ENCODE assay signal across 28 cellular contexts in genomic region chr5:175094461-175094860, GRCh38.
DNase-seq lines count a peak whose midpoint lies in the region; ATAC-seq and TF ChIP-seq lines count a peak whose summit lies in the region.
"Had no signal": no experiment of that assay in that cellular context is flagged by ENCODE, and none has a peak within 500 bp of the region (broad histone marks: within the 10 kb centered on the region; RNA-seq: fewer than 3 reads in every experiment).

No MANE protein-coding gene starts in this region.

- no peak overlapping the region for H4K91ac ChIP-seq in trophoblast cell (ENCODE audit: low read depth, low read length)

- H4K8ac ChIP-seq in trophoblast cell (ENCODE audit: low read depth, low read length), result no peak overlapping the region

- H3K79me1 ChIP-seq in trophoblast cell (ENCODE audit: low read length), result no peaks in the 10 kb centered on the region

- H2AFZ ChIP-seq in trophoblast cell (ENCODE audit: insufficient read depth, low read length, poor library complexity) (no peak overlapping the region), smooth muscle cell (ENCODE audit: low read depth) (no peak overlapping the region)

- no peaks in the 10 kb centered on the region for H3K36me3 ChIP-seq in trophoblast cell (ENCODE audit: control insufficient read depth in 1 of 2, insufficient read depth in 2 of 2, low read length in 2 of 2)
- no peaks in the 10 kb centered on the region for H3K36me3 ChIP-seq in smooth muscle cell (ENCODE audit: low read depth)
- H3K36me3 ChIP-seq: BE2C; BLaER1; BLaER1 treated with 17β-estradiol and CSF1 and Interleukin-3, amounts not matched to agents 10 nM and 100 nM had no signal

- H3K23ac ChIP-seq in trophoblast cell (ENCODE audit: low read length), result no peak overlapping the region

- DNase-seq in trophoblast cell (peak; percentile 44 to 95), smooth muscle cell (lab: John Stamatoyannopoulos, UW; ENCODE audit: unreplicated experiment) (no peak), DMS79 treated with DMSO at 0.1 percent for 48 hours (lab: John Stamatoyannopoulos, UW) (no peak)
- DNase-seq: 8988T; ACHN; AML-193; BE2C; C1 segment of cervical spinal cord; Caco-2; Calu3; CD4-positive, alpha-beta memory T cell; CD4-positive, alpha-beta T cell; CD4-positive, CD25-positive, alpha-beta regulatory T cell; CD8-positive, alpha-beta memory T cell; CD8-positive, alpha-beta T cell; COR-L47; DMS 273 treated with DMSO at 0.1 percent for 48 hours; DMS153; DMS53; DMS79; DND-41; EL had no signal

- no peak overlapping the region for H2AK5ac ChIP-seq in trophoblast cell (ENCODE audit: low read length)

- H3K14ac ChIP-seq in trophoblast cell (ENCODE audit: low read length), result no peak overlapping the region

- no peak overlapping the region for H2BK120ac ChIP-seq in trophoblast cell (ENCODE audit: insufficient read depth, low read length, poor library complexity)

- WGBS in trophoblast cell (ENCODE audit: extremely low coverage, insufficient coverage, insufficient read length), result no CpG with 5 or more reads among the region's 1 CpG
- 83% methylated on average over 1 of the region's 1 CpG for WGBS in smooth muscle cell (ENCODE audit: low lambda C conversion rate)

- no peaks in the 10 kb centered on the region for H3K9me3 ChIP-seq in trophoblast cell (ENCODE audit: insufficient read depth, low read depth, low read length)
- no peaks in the 10 kb centered on the region for H3K9me3 ChIP-seq in smooth muscle cell (replicated peaks; ENCODE audit: low read depth)
- H3K9me3 ChIP-seq: BE2C, BLaER1, Caco-2 had no signal

- no peaks in the 10 kb centered on the region for H4K20me1 ChIP-seq in smooth muscle cell (ENCODE audit: low read depth)
- H4K20me1 ChIP-seq: BLaER1; BLaER1 treated with 17β-estradiol and CSF1 and Interleukin-3, amounts not matched to agents 10 nM and 100 nM had no signal

- no peak overlapping the region for H2BK12ac ChIP-seq in trophoblast cell (ENCODE audit: low read length)

- H3K27me3 ChIP-seq in trophoblast cell (ENCODE audit: insufficient read depth, low read length) (no peaks in the 10 kb centered on the region), smooth muscle cell (ENCODE audit: low read depth) (peaks cover 3% of the 10 kb centered on the region)
- H3K27me3 ChIP-seq: BE2C; BLaER1; BLaER1 treated with 17β-estradiol and CSF1 and Interleukin-3, amounts not matched to agents 10 nM and 100 nM had no signal

- TF ChIP-seq CTCF in smooth muscle cell (IDR thresholded peaks at IDR 0.05; ENCODE audit: borderline replicate concordance, insufficient read depth, poor library complexity, severe bottlenecking), result no peak

- no peaks in the 10 kb centered on the region for H3K79me2 ChIP-seq in trophoblast cell (ENCODE audit: control insufficient read depth, insufficient read depth, low read length, poor library complexity)
- no peaks in the 10 kb centered on the region for H3K79me2 ChIP-seq in smooth muscle cell (ENCODE audit: low read depth)

- H3F3A ChIP-seq in smooth muscle cell (ENCODE audit: low read depth), result no peaks in the 10 kb centered on the region

- H3K18ac ChIP-seq in trophoblast cell (ENCODE audit: low read length), result no peak overlapping the region

- H3K4me2 ChIP-seq in trophoblast cell (ENCODE audit: low read length) (no peak overlapping the region), smooth muscle cell (no peak overlapping the region)
- H3K4me2 ChIP-seq: A549; BLaER1; BLaER1 treated with 17β-estradiol and CSF1 and Interleukin-3, amounts not matched to agents 10 nM and 100 nM had no signal

- ATAC-seq in GM19035 (IDR thresholded peaks at IDR 0.05; ENCODE audit: unreplicated experiment), result no peak
- ATAC-seq: A549; CD8-positive, alpha-beta T cell had no signal

- H2BK5ac ChIP-seq in trophoblast cell (ENCODE audit: low read depth, low read length, poor library complexity), result no peak overlapping the region

- H3K4me3 ChIP-seq in trophoblast cell (ENCODE audit: low read depth, low read length) (no peak overlapping the region), smooth muscle cell (no peak overlapping the region)
- H3K4me3 ChIP-seq: A549; BLaER1; BLaER1 treated with 17β-estradiol and CSF1 and Interleukin-3, amounts not matched to agents 10 nM and 100 nM had no signal

- no peak overlapping the region for H3K4ac ChIP-seq in trophoblast cell (ENCODE audit: low read depth, low read length)

- H4K12ac ChIP-seq in trophoblast cell (ENCODE audit: low read depth, low read length), result no peak overlapping the region

- H3K9ac ChIP-seq in trophoblast cell (ENCODE audit: low read length), result no peak overlapping the region
- H3K9ac ChIP-seq in smooth muscle cell (ENCODE audit: low read depth), result no peak overlapping the region
- H3K9ac ChIP-seq: BLaER1; BLaER1 treated with 17β-estradiol and CSF1 and Interleukin-3, amounts not matched to agents 10 nM and 100 nM had no signal

- H3K27ac ChIP-seq in trophoblast cell (ENCODE audit: low read depth, low read length), result no peak overlapping the region
- peak overlapping the region; percentile 17 for H3K27ac ChIP-seq in smooth muscle cell (ENCODE audit: low read depth)
- H3K27ac ChIP-seq: 22Rv1; A549; BLaER1; BLaER1 treated with 17β-estradiol and CSF1 and Interleukin-3, amounts not matched to agents 10 nM and 100 nM; C4-2B had no signal

- H3K4me1 ChIP-seq in trophoblast cell (ENCODE audit: control insufficient read depth in 1 of 2, insufficient read depth in 2 of 2, low read length in 2 of 2), result no peaks in the 10 kb centered on the region
- no peaks in the 10 kb centered on the region for H3K4me1 ChIP-seq in smooth muscle cell (ENCODE audit: low read depth)
- H3K4me1 ChIP-seq: A549, BE2C, BLaER1, Caco-2 had no signal

Comparison
In these comparisons a context has a peak if more than half of its experiments do, and no peak if none do; other contexts are left out.
1. DNase-seq: peak in trophoblast cell (2 of 2); none in smooth muscle cell (single experiment) and DMS79 treated with DMSO at 0.1 percent for 48 hours (single experiment).